In the genomic region with DNA sequence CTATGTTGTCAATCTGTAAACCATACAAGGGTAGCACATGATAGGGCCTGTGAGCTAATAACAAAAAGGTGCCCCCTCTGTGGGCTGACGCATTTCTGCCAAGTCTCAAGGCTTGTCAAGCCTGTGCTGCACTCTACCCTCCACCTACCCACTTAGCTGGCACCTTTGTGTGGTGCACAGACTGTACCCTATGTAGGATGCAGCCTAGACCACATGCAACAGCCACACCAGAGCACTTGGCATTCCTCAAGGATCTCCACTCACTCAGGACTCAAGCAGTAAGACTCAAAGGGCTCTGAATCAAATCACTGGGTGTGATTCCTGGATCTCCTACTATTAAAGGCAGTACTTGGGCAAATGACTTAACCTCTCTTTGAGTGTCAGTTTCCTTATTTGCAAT, we compare ENCODE assay signal across 28 cellular contexts.
"Had no signal": no experiment of that assay in that cellular context is flagged by ENCODE, and none has a peak within 500 bp of the region (broad histone marks: within the 10 kb centered on the region; RNA-seq: fewer than 3 reads in every experiment).

No MANE protein-coding gene starts in this region.

- H3K9me3 ChIP-seq: stomach, suprapubic skin, testis, thoracic aorta, thyroid gland, tibial artery, tibial nerve, transverse colon, upper lobe of left lung, upper lobe of right lung, uterus, vagina had no signal

- H3K4me1 Mint-ChIP-seq: stimulated activated effector memory CD8-positive, alpha-beta T cell treated with anti-CD3 and anti-CD28 coated beads, Interleukin-12 subunit alpha, Interleukin-12 subunit beta, amount 100 ng/mL, for 72 hours; stimulated activated memory B cell treated with anti-CD40 and anti-IgM and Interleukin-4, amounts not matched to agents 10 μg/mL and 1 μg/mL and 100 μg/mL, for 72 hours; stimulated activated naive B cell treated with anti-CD40 and anti-IgM and Interleukin-4, amounts not matched to agents 10 μg/mL and 1 μg/mL and 100 μg/mL, for 72 hours; stimulated activated naive CD8-positive, alpha-beta T cell treated with anti-CD3 and anti-CD28 coated beads, Interleukin-15, amount 100 ng/mL, for 72 hours had no signal

- H3K36me3 ChIP-seq: stomach, suprapubic skin, thoracic aorta, thyroid gland, tibial artery, tibial nerve, transverse colon, upper lobe of left lung, upper lobe of right lung, uterus, vagina had no signal

- H3K4me1 ChIP-seq: stomach, suprapubic skin, testis, thyroid gland, tibial artery, tibial nerve, transverse colon, upper lobe of left lung, upper lobe of right lung, uterus, vagina had no signal

- H3K9me3 Mint-ChIP-seq: stimulated activated effector memory CD8-positive, alpha-beta T cell treated with anti-CD3 and anti-CD28 coated beads, Interleukin-12 subunit alpha, Interleukin-12 subunit beta, amount 100 ng/mL, for 72 hours; stimulated activated memory B cell treated with anti-CD40 and anti-IgM and Interleukin-4, amounts not matched to agents 10 μg/mL and 1 μg/mL and 100 μg/mL, for 72 hours; stimulated activated naive B cell treated with anti-CD40 and anti-IgM and Interleukin-4, amounts not matched to agents 10 μg/mL and 1 μg/mL and 100 μg/mL, for 72 hours; stimulated activated naive CD8-positive, alpha-beta T cell treated with anti-CD3 and anti-CD28 coated beads, Interleukin-15, amount 100 ng/mL, for 72 hours; stimulated activated naive CD8-positive, alpha-beta T cell treated with anti-CD3 and anti-CD28 coated beads, Interleukin-15, Interleukin-2, amounts not matched to agents 100 ng/mL and 50 ng/mL, for 24 hours; type B pancreatic cell had no signal

- H3K4me3 ChIP-seq: stomach, suprapubic skin, testis, thoracic aorta, thyroid gland, tibial artery, tibial nerve, transverse colon, upper lobe of left lung, upper lobe of right lung, uterus, vagina had no signal

- ATAC-seq: stimulated activated effector memory CD8-positive, alpha-beta T cell treated with anti-CD3 and anti-CD28 coated beads, Interleukin-12 subunit alpha, Interleukin-12 subunit beta, amount 100 ng/mL, for 72 hours; stimulated activated memory B cell treated with anti-CD40 and anti-IgM and Interleukin-4, amounts not matched to agents 10 μg/mL and 1 μg/mL and 100 μg/mL, for 72 hours; stimulated activated naive B cell treated with anti-CD40 and anti-IgM and Interleukin-4, amounts not matched to agents 10 μg/mL and 1 μg/mL and 100 μg/mL, for 72 hours; stimulated activated naive CD8-positive, alpha-beta T cell treated with anti-CD3 and anti-CD28 coated beads, Interleukin-15, amount 100 ng/mL, for 72 hours; stimulated activated naive CD8-positive, alpha-beta T cell treated with anti-CD3 and anti-CD28 coated beads, Interleukin-15, Interleukin-2, amounts not matched to agents 100 U/mL and 50 U/mL, for 24 hours; upper lobe of right lung had no signal

- H3K27ac Mint-ChIP-seq: stimulated activated effector memory CD8-positive, alpha-beta T cell treated with anti-CD3 and anti-CD28 coated beads, Interleukin-12 subunit alpha, Interleukin-12 subunit beta, amount 100 ng/mL, for 72 hours; stimulated activated memory B cell treated with anti-CD40 and anti-IgM and Interleukin-4, amounts not matched to agents 10 μg/mL and 1 μg/mL and 100 μg/mL, for 72 hours; stimulated activated naive B cell treated with anti-CD40 and anti-IgM and Interleukin-4, amounts not matched to agents 10 μg/mL and 1 μg/mL and 100 μg/mL, for 72 hours; stimulated activated naive CD8-positive, alpha-beta T cell treated with anti-CD3 and anti-CD28 coated beads, Interleukin-15, amount 100 ng/mL, for 72 hours; stimulated activated naive CD8-positive, alpha-beta T cell treated with anti-CD3 and anti-CD28 coated beads, Interleukin-15, Interleukin-2, amounts not matched to agents 100 ng/mL and 50 ng/mL, for 24 hours; type B pancreatic cell had no signal

- H3K27ac ChIP-seq: stomach, suprapubic skin, testis, thoracic aorta, thyroid gland, tibial artery, tibial nerve, transverse colon, upper lobe of left lung, upper lobe of right lung, uterus, vagina had no signal

- H3K27me3 ChIP-seq: stomach, testis, thyroid gland, tibial nerve, transverse colon, upper lobe of left lung, upper lobe of right lung, uterus, vagina had no signal

- H3K4me3 Mint-ChIP-seq: stimulated activated effector memory CD8-positive, alpha-beta T cell treated with anti-CD3 and anti-CD28 coated beads, Interleukin-12 subunit alpha, Interleukin-12 subunit beta, amount 100 ng/mL, for 72 hours; stimulated activated memory B cell treated with anti-CD40 and anti-IgM and Interleukin-4, amounts not matched to agents 10 μg/mL and 1 μg/mL and 100 μg/mL, for 72 hours; stimulated activated naive B cell treated with anti-CD40 and anti-IgM and Interleukin-4, amounts not matched to agents 10 μg/mL and 1 μg/mL and 100 μg/mL, for 72 hours; stimulated activated naive CD8-positive, alpha-beta T cell treated with anti-CD3 and anti-CD28 coated beads, Interleukin-15, amount 100 ng/mL, for 72 hours; stimulated activated naive CD8-positive, alpha-beta T cell treated with anti-CD3 and anti-CD28 coated beads, Interleukin-15, Interleukin-2, amounts not matched to agents 100 ng/mL and 50 ng/mL, for 24 hours; type B pancreatic cell had no signal

- H3K36me3 Mint-ChIP-seq: stimulated activated effector memory CD8-positive, alpha-beta T cell treated with anti-CD3 and anti-CD28 coated beads, Interleukin-12 subunit alpha, Interleukin-12 subunit beta, amount 100 ng/mL, for 72 hours; stimulated activated memory B cell treated with anti-CD40 and anti-IgM and Interleukin-4, amounts not matched to agents 10 μg/mL and 1 μg/mL and 100 μg/mL, for 72 hours; stimulated activated naive B cell treated with anti-CD40 and anti-IgM and Interleukin-4, amounts not matched to agents 10 μg/mL and 1 μg/mL and 100 μg/mL, for 72 hours; type B pancreatic cell had no signal

- DNase-seq: stimulated activated CD4-positive, alpha-beta T cell treated with anti-CD3 and anti-CD28 coated beads, Interleukin-2, amount 100 ng/mL, for 24 hours; stimulated activated CD4-positive, alpha-beta T cell treated with anti-CD3 and anti-CD28 coated beads, Interleukin-2, amount 100 ng/mL, for 48 hours; stimulated activated CD4-positive, alpha-beta T cell treated with anti-CD3 and anti-CD28 coated beads, Interleukin-4, amount 100 ng/mL, for 1 hour; stimulated activated CD4-positive, alpha-beta T cell treated with anti-CD3 and anti-CD28 coated beads, Interleukin-4, amount 100 ng/mL, for 4 hours; stimulated activated CD8-positive, alpha-beta memory T cell treated with anti-CD3 and anti-CD28 coated beads, Interleukin-4, amount 100 ng/mL, for 48 hours; stimulated activated naive B cell treated with anti-CD40 and anti-IgM and Interleukin-4, amounts not matched to agents 10 μg/mL and 1 μg/mL and 100 μg/mL, for 72 hours; stimulated activated naive CD4-positive, alpha-beta T cell; stimulated activated naive CD4-positive, alpha-beta T cell treated with Interleukin-2 at 50 U/mL for 16 hours; stimulated activated naive CD8-positive, alpha-beta T cell treated with anti-CD3 and anti-CD28 coated beads, Interleukin-15, amount 100 ng/mL, for 72 hours; stimulated activated naive CD8-positive, alpha-beta T cell treated with anti-CD3 and anti-CD28 coated beads, Interleukin-15, Interleukin-2, amounts not matched to agents 100 U/mL and 50 U/mL, for 24 hours; stomach; substantia nigra; testis; thyroid gland; tibial artery; transverse colon; trophoblast cell; upper lobe of left lung; upper lobe of right lung; uterus had no signal
